Comparison of ENCODE assay signal across 23 cellular contexts in genomic region chr19:19491321-19492025, GRCh38. TPM values are rescaled to one million over a fixed set of nuclear protein-coding genes. Genes with fewer than 3 reads are reported as not detected.
"Had no signal": no experiment of that assay in that cellular context is flagged by ENCODE, and none has a peak within 500 bp of the region (broad histone marks: within the 10 kb centered on the region; RNA-seq: fewer than 3 reads in every experiment).

No MANE protein-coding gene starts in this region.

- H3K9me3 Mint-ChIP-seq: activated B cell treated with CpG ODN at 0.5 μM for 24 hours; activated CD8-positive, alpha-beta T cell treated with anti-CD3 and anti-CD28 coated beads for 36 hours; activated naive CD8-positive, alpha-beta T cell treated with anti-CD3 and anti-CD28 coated beads, Interleukin-2, amount 10 ng/mL, durations not matched to agents 7 days and 5 days; nephron; T-helper 1 cell treated with Interleukin-12 subunit alpha and Interleukin-12 subunit beta and Interleukin-4 antibody, amounts not matched to agents 30 μg/mL and 1 μg/mL, for 36 hours had no signal

- H3K9me3 ChIP-seq: body of pancreas, left lung, upper lobe of right lung had no signal

- H3K4me3 ChIP-seq: body of pancreas, cardiac muscle cell, left lung, upper lobe of right lung had no signal

- H3K27ac Mint-ChIP-seq: T-helper 1 cell treated with Interleukin-12 subunit alpha and Interleukin-12 subunit beta and Interleukin-4 antibody, amounts not matched to agents 30 μg/mL and 1 μg/mL, for 36 hours had no signal

- H3K27me3 Mint-ChIP-seq: activated B cell treated with CpG ODN at 0.5 μM for 24 hours; activated CD8-positive, alpha-beta memory T cell treated with anti-CD3 and anti-CD28 coated beads, Interleukin-2, amount 10 ng/mL, durations not matched to agents 7 days and 5 days; activated CD8-positive, alpha-beta T cell treated with anti-CD3 and anti-CD28 coated beads for 36 hours; activated naive CD8-positive, alpha-beta T cell treated with anti-CD3 and anti-CD28 coated beads, Interleukin-2, amount 10 ng/mL, durations not matched to agents 7 days and 5 days had no signal

- H3K4me3 Mint-ChIP-seq: activated B cell treated with CpG ODN at 0.5 μM for 24 hours; activated CD8-positive, alpha-beta memory T cell treated with anti-CD3 and anti-CD28 coated beads, Interleukin-2, amount 10 ng/mL, durations not matched to agents 7 days and 5 days; activated CD8-positive, alpha-beta T cell treated with anti-CD3 and anti-CD28 coated beads for 36 hours; activated naive CD8-positive, alpha-beta T cell treated with anti-CD3 and anti-CD28 coated beads, Interleukin-2, amount 10 ng/mL, durations not matched to agents 7 days and 5 days; nephron; T-helper 1 cell treated with Interleukin-12 subunit alpha and Interleukin-12 subunit beta and Interleukin-4 antibody, amounts not matched to agents 30 μg/mL and 1 μg/mL, for 36 hours had no signal

- H2AFZ ChIP-seq: parathyroid adenoma had no signal

- H3K27ac ChIP-seq: body of pancreas, cardiac muscle cell, left lung, upper lobe of right lung had no signal

- H3K27me3 ChIP-seq: body of pancreas, cardiac muscle cell, left lung, upper lobe of right lung had no signal

- H3K9ac ChIP-seq: parathyroid adenoma had no signal

- ATAC-seq: activated CD8-positive, alpha-beta memory T cell treated with anti-CD3 and anti-CD28 coated beads, Interleukin-2, amount 10 ng/mL, durations not matched to agents 7 days and 5 days; activated CD8-positive, alpha-beta T cell treated with anti-CD3 and anti-CD28 coated beads for 36 hours; body of pancreas; left lung; right cardiac atrium; upper lobe of right lung had no signal

- DNase-seq: activated B cell treated with CpG ODN at 0.5 μM for 24 hours; activated CD4-positive, alpha-beta T cell treated with anti-CD3 and anti-CD28 coated beads for 48 hours; activated CD8-positive, alpha-beta memory T cell treated with anti-CD3 and anti-CD28 coated beads, Interleukin-2, amount 10 ng/mL, durations not matched to agents 7 days and 5 days; activated CD8-positive, alpha-beta T cell treated with anti-CD3 and anti-CD28 coated beads for 36 hours; activated gamma-delta T cell treated with Interleukin-2 at 50 U/mL for 16 hours; activated naive CD8-positive, alpha-beta T cell treated with anti-CD3 and anti-CD28 coated beads, Interleukin-2, amount 10 ng/mL, durations not matched to agents 7 days and 5 days; amygdala; erythroblast; foreskin fibroblast; mammary epithelial cell; midbrain; stimulated activated CD4-positive, alpha-beta T cell treated with anti-CD3 and anti-CD28 coated beads, Interleukin-4, amount 100 ng/mL, for 24 hours; stimulated activated naive CD4-positive, alpha-beta T cell treated with Interleukin-2 at 50 U/mL for 16 hours; upper lobe of right lung had no signal

RNA-seq across cellular contexts. Expression of gene CILP2, which starts 46.6 kb away (rescaled TPM):
- total RNA-seq: kidney epithelial cell, pulmonary artery endothelial cell had no signal
